Comparison of ENCODE assay signal across 8 cellular contexts in the genomic region with DNA sequence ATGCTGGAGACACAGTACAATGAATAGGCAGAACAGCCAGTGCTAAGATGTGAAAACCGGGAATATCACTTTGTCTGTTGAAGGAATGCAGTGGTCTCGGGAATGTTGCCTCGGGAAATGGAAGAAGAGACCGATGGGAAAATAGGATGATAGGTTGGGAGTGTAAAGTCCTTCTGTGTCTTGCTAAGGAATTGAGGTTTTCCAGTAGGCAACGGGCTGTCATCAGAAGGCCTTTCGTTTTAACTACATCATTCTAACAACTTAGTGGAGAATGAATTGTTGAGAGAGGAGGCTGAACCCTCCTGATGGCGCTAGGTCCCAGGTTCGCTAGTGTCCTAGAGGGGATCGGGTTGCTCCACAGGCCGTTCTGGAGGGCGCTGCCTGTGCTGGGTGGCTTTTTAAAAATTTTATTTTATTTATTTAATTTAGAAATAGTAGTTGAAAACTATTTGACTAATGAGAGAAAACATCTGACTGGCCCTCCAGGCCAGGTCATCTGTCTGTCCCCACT. TPM values are rescaled to one million over a fixed set of nuclear protein-coding genes. Genes with fewer than 3 reads are reported as not detected.
A peak's percentile ranks its signal among the peaks of the same experiment; 100 is the strongest.
DNase-seq lines count a peak whose midpoint lies in the region; ATAC-seq and TF ChIP-seq lines count a peak whose summit lies in the region.

No MANE protein-coding gene starts in this region.

- peak overlapping the region; percentile 93 for H3K9ac ChIP-seq in OCI-LY3 (ENCODE audit: low read length)

- H3K4me1 Mint-ChIP-seq in nephron progenitor cell: peaks cover 24% of the 10 kb centered on the region

- H4K20me1 ChIP-seq in OCI-LY3 (ENCODE audit: insufficient read depth, low read length): peaks cover 14% of the 10 kb centered on the region

- H3K4me3 Mint-ChIP-seq in nephron progenitor cell: peak overlapping the region; percentile 98

- WGBS in heart right ventricle, 2 donors: 6 to 9% methylated on average over 11 of the region's 11 CpGs
- 0 to 3% methylated on average over 6 to 7 of the region's 11 CpGs for WGBS in ectodermal cell, 2 experiments

- H3K27ac ChIP-seq in heart right ventricle: peak overlapping the region; percentile 69 to 93 (median 90)
- peak overlapping the region; percentile 66 for H3K27ac ChIP-seq in OCI-LY3 (ENCODE audit: low read length)
- peak overlapping the region; percentile 50 for H3K27ac ChIP-seq in ectodermal cell (ENCODE audit: insufficient read depth, low read depth, low read length, poor library complexity, severe bottlenecking)

- intact Hi-C loops in heart right ventricle (cut with DNase I) (loop anchor here in 1 of 10 donors (10.0 kb wide), 1 partner anchor 142 kb away; the partner anchor contains the start of genes BRCC3, CMC4 and MTCP1), cardiac septum (cut with DNase I) (no loop called here)

- TF ChIP-seq CTCF in heart right ventricle (IDR thresholded peaks at IDR 0.05) (no peak), OCI-LY3 (IDR thresholded peaks at IDR 0.05; ENCODE audit: low read depth, low read length) (no peak; the same call in 1 of the 2 replicates), nephron progenitor cell (IDR thresholded peaks at IDR 0.05) (no peak)

- peak overlapping the region; percentile 95 for H3K27ac Mint-ChIP-seq in nephron progenitor cell

- peak overlapping the region; percentile 83 for H3K4me2 ChIP-seq in OCI-LY3 (ENCODE audit: low read length)

- H3K27me3 Mint-ChIP-seq in nephron progenitor cell (ENCODE audit: low read depth, poor library complexity): peaks cover 4% of the 10 kb centered on the region

- peaks cover 44% of the 10 kb centered on the region for H3K79me2 ChIP-seq in OCI-LY3 (ENCODE audit: low read length)

- H3K36me3 Mint-ChIP-seq in nephron progenitor cell (ENCODE audit: low read depth): peaks cover 33% of the 10 kb centered on the region

- no peak for ATAC-seq in heart right ventricle

- no peaks in the 10 kb centered on the region for H3K27me3 ChIP-seq in heart right ventricle
- H3K27me3 ChIP-seq in OCI-LY3 (ENCODE audit: low read depth, low read length): no peaks in the 10 kb centered on the region
- no peaks in the 10 kb centered on the region for H3K27me3 ChIP-seq in ectodermal cell (ENCODE audit: control insufficient read depth, insufficient read depth, low read length, poor library complexity, severe bottlenecking)

- H3K9me3 ChIP-seq in heart right ventricle (no peaks in the 10 kb centered on the region), OCI-LY3 (ENCODE audit: insufficient read depth, low read length) (no peaks in the 10 kb centered on the region), ectodermal cell (ENCODE audit: control insufficient read depth, low read length) (no peaks in the 10 kb centered on the region)

- peaks cover 51% of the 10 kb centered on the region for H3K9me3 Mint-ChIP-seq in nephron progenitor cell

- peak overlapping the region; percentile 50 to 81 (median 75) for H3K4me3 ChIP-seq in heart right ventricle
- H3K4me3 ChIP-seq in OCI-LY3 (ENCODE audit: low read length): peak overlapping the region; percentile 100
- peak overlapping the region; percentile 77 for H3K4me3 ChIP-seq in ectodermal cell (ENCODE audit: insufficient read depth, low read depth, low read length)

- no peak overlapping the region for H2AFZ ChIP-seq in OCI-LY3 (ENCODE audit: low read depth, low read length)

- no peak for DNase-seq in heart right ventricle
- no peak for DNase-seq in cardiac septum (ENCODE audit: low spot score)
- peak; percentile 4 for DNase-seq in nephron progenitor cell
- no peak for DNase-seq in mesenteric fat pad (ENCODE audit: low spot score)
- no peak for DNase-seq in NCI-H446 (lab: John Stamatoyannopoulos, UW)
- no peak for DNase-seq in NOMO-1 (lab: John Stamatoyannopoulos, UW; ENCODE audit: unreplicated experiment in 2 of 2)

- H3K36me3 ChIP-seq in heart right ventricle: peaks cover 0 to 19% (median 0%) of the 10 kb centered on the region in 9 donors
- peaks cover 16% of the 10 kb centered on the region for H3K36me3 ChIP-seq in OCI-LY3 (replicated peaks; ENCODE audit: low read depth, low read length)
- peaks cover 18% of the 10 kb centered on the region for H3K36me3 ChIP-seq in ectodermal cell (ENCODE audit: control insufficient read depth, insufficient read depth, low read length)

- peaks cover 0 to 27% (median 21%) of the 10 kb centered on the region in 9 donors for H3K4me1 ChIP-seq in heart right ventricle
- peaks cover 21% of the 10 kb centered on the region for H3K4me1 ChIP-seq in OCI-LY3 (ENCODE audit: low read length)
- peaks cover 4% of the 10 kb centered on the region for H3K4me1 ChIP-seq in ectodermal cell (ENCODE audit: control insufficient read depth, insufficient read depth, low read length)

RNA-seq across cellular contexts. Expression of gene VBP1, which starts 0.7 kb away (rescaled TPM):
- total RNA-seq in heart right ventricle: 10 to 100 TPM; 62.4 to 85.0 (median 73.0) TPM
- polyA plus RNA-seq in heart right ventricle: 10 to 100 TPM; 21.4 to 57.0 TPM
- 62.9 TPM for total RNA-seq in cardiac septum
- 96.3 TPM for polyA plus RNA-seq in ectodermal cell (2013, experiment 1 of 4)
- polyA plus RNA-seq in ectodermal cell (2013, experiment 2 of 4): 86.8 TPM
- 78.6 TPM for polyA plus RNA-seq in ectodermal cell (2013, experiment 3 of 4)
- 86.2 TPM for polyA plus RNA-seq in ectodermal cell (2013, experiment 4 of 4)
- total RNA-seq in mesenteric fat pad: 32.3 TPM

RNA-seq across cellular contexts. Expression of gene RAB39B, which starts 47.3 kb away (rescaled TPM):
- under 1 TPM in 7 of 10 donors, not detected in 3; 0.07 to 0.25 (median 0.17) TPM for total RNA-seq in heart right ventricle
- under 1 TPM; 0.22 TPM for polyA plus RNA-seq in heart right ventricle
- 0.35 TPM for total RNA-seq in cardiac septum
- polyA plus RNA-seq in ectodermal cell (2013, experiment 1 of 4): 8.2 TPM
- 9.0 TPM for polyA plus RNA-seq in ectodermal cell (2013, experiment 2 of 4)
- 7.7 TPM for polyA plus RNA-seq in ectodermal cell (2013, experiment 3 of 4)
- 7.9 TPM for polyA plus RNA-seq in ectodermal cell (2013, experiment 4 of 4)
- total RNA-seq in mesenteric fat pad: 0.13 TPM
